Comparison of ENCODE assay signal across 28 cellular contexts in the genomic region with DNA sequence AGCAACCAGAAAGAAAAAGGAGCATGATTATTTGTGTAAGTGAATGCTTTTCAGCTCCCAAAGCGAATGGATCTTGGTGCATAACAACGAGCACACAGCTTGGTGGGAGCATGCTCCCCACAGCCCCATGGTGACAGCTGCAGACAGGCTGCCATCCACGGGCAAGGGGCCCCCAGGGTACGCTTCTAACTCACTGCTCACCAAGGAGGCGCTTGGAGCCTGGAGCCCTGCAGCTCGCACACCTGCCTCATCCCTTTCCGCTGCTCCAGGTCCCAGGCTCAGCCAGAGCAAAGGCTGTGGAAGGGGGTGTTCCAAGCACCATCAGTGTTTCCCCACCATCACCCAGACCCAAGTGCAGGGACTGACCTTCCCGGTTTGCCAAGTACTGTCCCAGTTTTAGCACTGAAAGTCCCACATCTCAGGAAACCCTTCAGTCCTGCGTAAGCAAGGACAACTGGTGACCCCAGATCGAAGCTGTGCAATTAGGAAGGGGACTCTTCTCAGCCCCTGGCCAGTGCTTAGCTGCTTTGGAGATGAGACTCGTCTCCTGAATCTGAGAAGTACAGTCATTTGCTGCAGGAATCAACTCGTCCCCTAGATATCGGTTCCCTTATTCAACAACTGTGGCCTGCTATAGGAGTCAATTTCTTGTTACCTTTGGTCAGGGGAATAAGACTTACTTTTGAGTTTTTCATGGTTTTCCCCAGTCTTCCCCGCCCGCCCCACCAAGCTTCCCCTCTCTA. TPM values are rescaled to one million over a fixed set of nuclear protein-coding genes. Genes with fewer than 3 reads are reported as not detected.
DNase-seq lines count a peak whose midpoint lies in the region; ATAC-seq, FAIRE-seq and TF ChIP-seq lines count a peak whose summit lies in the region.
"Had no signal": no experiment of that assay in that cellular context is flagged by ENCODE, and none has a peak within 500 bp of the region (broad histone marks: within the 10 kb centered on the region; RNA-seq: fewer than 3 reads in every experiment).

No MANE protein-coding gene starts in this region.

- FAIRE-seq in GM12891 (lab: Jason Lieb, UNC), result no peak
- FAIRE-seq: pancreas had no signal

- no peak overlapping the region for H3K27ac ChIP-seq in CD4-positive, CD25-positive, alpha-beta regulatory T cell (ENCODE audit: insufficient read depth, low read length, poor library complexity, severe bottlenecking)
- peak overlapping the region; percentile 55 for H3K27ac ChIP-seq in Karpas-422 (ENCODE audit: low read length)
- no peak overlapping the region for H3K27ac ChIP-seq in osteoblast (ENCODE audit: low read depth, low read length)
- H3K27ac ChIP-seq in dorsolateral prefrontal cortex, result no peak overlapping the region
- H3K27ac ChIP-seq: lower lobe of right lung, pancreas, right atrium auricular region, SJSA1 had no signal

- H3K4me1 ChIP-seq in CD4-positive, CD25-positive, alpha-beta regulatory T cell (ENCODE audit: control insufficient read depth, insufficient read depth, low read length, poor library complexity, severe bottlenecking), result no peaks in the 10 kb centered on the region
- H3K4me1 ChIP-seq in Karpas-422 (ENCODE audit: low read length) (peaks cover 28% of the 10 kb centered on the region), osteoblast (ENCODE audit: insufficient read depth, low read length) (no peaks in the 10 kb centered on the region)
- H3K4me1 ChIP-seq: lower lobe of right lung, pancreas, right atrium auricular region, SJSA1 had no signal

- H3K4me3 ChIP-seq in CD4-positive, CD25-positive, alpha-beta regulatory T cell (ENCODE audit: low read depth, low read length), result no peak overlapping the region
- H3K4me3 ChIP-seq in Karpas-422 (ENCODE audit: low read length), result no peak overlapping the region
- no peak overlapping the region for H3K4me3 ChIP-seq in osteoblast (ENCODE audit: insufficient read depth, low read length)
- H3K4me3 ChIP-seq in dorsolateral prefrontal cortex, result no peak overlapping the region
- H3K4me3 ChIP-seq: lower lobe of right lung, pancreas, right atrium auricular region, SJSA1, smooth muscle cell had no signal

- no peak overlapping the region for H3K9ac ChIP-seq in Karpas-422 (ENCODE audit: low read length)

- no peaks in the 10 kb centered on the region for H3K79me2 ChIP-seq in Karpas-422 (ENCODE audit: low read length)
- H3K79me2 ChIP-seq in osteoblast (ENCODE audit: insufficient read depth, low read length), result no peaks in the 10 kb centered on the region

- H3K9me3 ChIP-seq in CD4-positive, CD25-positive, alpha-beta regulatory T cell (ENCODE audit: control insufficient read depth in 2 of 2, low read length in 2 of 2), result peaks cover 3 to 8% of the 10 kb centered on the region in 2 experiments
- H3K9me3 ChIP-seq in Karpas-422 (ENCODE audit: low read length), result no peaks in the 10 kb centered on the region
- H3K9me3 ChIP-seq in osteoblast (ENCODE audit: low read depth, low read length), result peaks cover 6% of the 10 kb centered on the region
- H3K9me3 ChIP-seq: lower lobe of right lung, pancreas, SJSA1 had no signal

- no peaks in the 10 kb centered on the region for H3K27me3 Mint-ChIP-seq in CD4-positive, CD25-positive, alpha-beta regulatory T cell
- no peaks in the 10 kb centered on the region for H3K27me3 Mint-ChIP-seq in central memory CD8-positive, alpha-beta T cell
- H3K27me3 Mint-ChIP-seq: CD4-positive, alpha-beta T cell had no signal

- peaks cover 0 to 2% (median under 1%) of the 10 kb centered on the region in 4 donors for H3K4me1 Mint-ChIP-seq in CD4-positive, CD25-positive, alpha-beta regulatory T cell
- peaks cover 9% of the 10 kb centered on the region for H3K4me1 Mint-ChIP-seq in central memory CD8-positive, alpha-beta T cell
- H3K4me1 Mint-ChIP-seq: nephron had no signal

- peaks cover 78% of the 10 kb centered on the region for H3K36me3 ChIP-seq in CD4-positive, CD25-positive, alpha-beta regulatory T cell (ENCODE audit: control insufficient read depth, insufficient read depth, low read length)
- H3K36me3 ChIP-seq in Karpas-422 (ENCODE audit: insufficient read depth, low read length), result peaks cover 12% of the 10 kb centered on the region; the same call in 1 of the 2 replicates
- H3K36me3 ChIP-seq in osteoblast (ENCODE audit: insufficient read depth, low read length), result no peaks in the 10 kb centered on the region
- H3K36me3 ChIP-seq: pancreas, right atrium auricular region, SJSA1 had no signal

- H3K4me3 Mint-ChIP-seq in CD4-positive, CD25-positive, alpha-beta regulatory T cell, result peak overlapping the region in 1 of 4 donors; percentile 69
- no peak overlapping the region for H3K4me3 Mint-ChIP-seq in central memory CD8-positive, alpha-beta T cell
- H3K4me3 Mint-ChIP-seq: brain; CD4-positive, alpha-beta T cell; H9; nephron had no signal

- peaks cover 64% of the 10 kb centered on the region for H3K36me3 Mint-ChIP-seq in CD4-positive, CD25-positive, alpha-beta regulatory T cell
- H3K36me3 Mint-ChIP-seq in central memory CD8-positive, alpha-beta T cell (ENCODE audit: insufficient read depth), result peaks cover 78% of the 10 kb centered on the region

- no peak for DNase-seq in CD4-positive, CD25-positive, alpha-beta regulatory T cell
- DNase-seq in Karpas-422, result no peak
- no peak for DNase-seq in central memory CD8-positive, alpha-beta T cell (ENCODE audit: low spot score in 2 of 2)
- peak; percentile 78 for DNase-seq in osteoblast (ENCODE audit: insufficient read length, low spot score, missing footprints)
- DNase-seq in dorsolateral prefrontal cortex, result no peak
- no peak for DNase-seq in GM12891 (ENCODE audit: insufficient read length, low spot score)
- DNase-seq: activated CD8-positive, alpha-beta memory T cell treated with anti-CD3 and anti-CD28 coated beads for 24 hours; activated naive CD4-positive, alpha-beta T cell treated with Interleukin-2 at 50 U/mL for 16 hours; activated T-cell treated with anti-CD3 and anti-CD28 coated beads, Interleukin-2, amount 50 U/mL, for 1 hour; CD4-positive, alpha-beta T cell; effector CD4-positive, alpha-beta T cell; H9; IMR-90; lower lobe of right lung; NCI-H1105; NCI-H1930; NCI-H69; pancreas; stimulated activated CD4-positive, alpha-beta T cell treated with anti-CD3 and anti-CD28 coated beads, Interleukin-1b, Interleukin-23, amount 100 ng/mL, for 48 hours; stimulated activated CD8-positive, alpha-beta memory T cell treated with anti-CD3 and anti-CD28 coated beads, Interleukin-4, amount 100 ng/mL, for 48 hours; trophoblast cell had no signal

- no peak for ATAC-seq in CD4-positive, CD25-positive, alpha-beta regulatory T cell (ENCODE audit: low read depth in 2 of 2)
- ATAC-seq in central memory CD8-positive, alpha-beta T cell (replicated peaks; ENCODE audit: extremely low read depth, poor library complexity, severe bottlenecking), result no peak
- ATAC-seq in GM19452 (IDR thresholded peaks at IDR 0.05; ENCODE audit: unreplicated experiment), result no peak
- ATAC-seq: activated CD4-positive, CD25-positive, alpha-beta regulatory T cell treated with anti-CD3 and anti-CD28 coated beads, Interleukin-2, amount 50 U/mL, for 24 hours; pancreas had no signal

- H3K27ac Mint-ChIP-seq in CD4-positive, CD25-positive, alpha-beta regulatory T cell, result peak overlapping the region; percentile 47 to 69 (median 66)
- H3K27ac Mint-ChIP-seq in central memory CD8-positive, alpha-beta T cell (ENCODE audit: low read depth), result peak overlapping the region; percentile 51
- H3K27ac Mint-ChIP-seq: CD4-positive, alpha-beta T cell; nephron had no signal

- intact Hi-C loops in dorsolateral prefrontal cortex (cut with DNase I), result no loop called here

- no peak for TF ChIP-seq POLR2A in GM12891 (IDR thresholded peaks at IDR 0.05; ENCODE audit: low read depth, low read length)

- H3K27me3 ChIP-seq in CD4-positive, CD25-positive, alpha-beta regulatory T cell (ENCODE audit: control insufficient read depth, insufficient read depth, low read length), result no peaks in the 10 kb centered on the region
- H3K27me3 ChIP-seq in Karpas-422 (ENCODE audit: low read length) (no peaks in the 10 kb centered on the region), osteoblast (ENCODE audit: insufficient read depth, low read length) (peaks cover 10% of the 10 kb centered on the region), dorsolateral prefrontal cortex (no peaks in the 10 kb centered on the region)
- H3K27me3 ChIP-seq: pancreas, right atrium auricular region, SJSA1 had no signal

- H3K4me2 ChIP-seq in Karpas-422 (ENCODE audit: low read depth, low read length, poor library complexity, severe bottlenecking) (no peak overlapping the region), osteoblast (ENCODE audit: insufficient read depth, low read length) (no peak overlapping the region)
- H3K4me2 ChIP-seq: smooth muscle cell had no signal

- H4K20me1 ChIP-seq in Karpas-422 (ENCODE audit: insufficient read depth, low read depth, low read length), result no peaks in the 10 kb centered on the region
- no peaks in the 10 kb centered on the region for H4K20me1 ChIP-seq in osteoblast (ENCODE audit: insufficient read depth, low read length)

- H2AFZ ChIP-seq in Karpas-422 (ENCODE audit: low read length), result no peak overlapping the region
- H2AFZ ChIP-seq in osteoblast (ENCODE audit: low read length), result no peak overlapping the region

- peaks cover 0 to 8% (median 0%) of the 10 kb centered on the region in 7 donors for H3K9me3 Mint-ChIP-seq in CD4-positive, CD25-positive, alpha-beta regulatory T cell
- no peaks in the 10 kb centered on the region for H3K9me3 Mint-ChIP-seq in central memory CD8-positive, alpha-beta T cell
- H3K9me3 Mint-ChIP-seq: CD4-positive, alpha-beta T cell had no signal

- no peaks in the 10 kb centered on the region for H3K9me2 ChIP-seq in Karpas-422 (replicated peaks; ENCODE audit: insufficient read depth, low read length)

- TF ChIP-seq CTCF in osteoblast (IDR thresholded peaks at IDR 0.05; ENCODE audit: extremely low read depth, low read depth, low read length) (no peak), dorsolateral prefrontal cortex (IDR thresholded peaks at IDR 0.05 in 54 of 56, conservative IDR thresholded peaks at IDR 0.05 in 2 of 56; ENCODE audit: low read depth in 1 of 56, partially characterized antibody in 56 of 56) (no peak)

TF ChIP-seq in GM12891, 5 proteins besides CTCF, POLR2A, EP300 and RAD21:
- TF ChIP-seq POLR2AphosphoS5 (IDR thresholded peaks at IDR 0.05; ENCODE audit: low read depth, low read length) (no peak; the same call in 1 of the 2 replicates), PAX5 (IDR thresholded peaks at IDR 0.05; ENCODE audit: insufficient read depth, low read length, severe bottlenecking) (no peak), SPI1 (IDR thresholded peaks at IDR 0.05; ENCODE audit: low read depth, low read length) (no peak), POU2F2 (IDR thresholded peaks at IDR 0.05; ENCODE audit: low read depth, low read length) (no peak), TAF1 (IDR thresholded peaks at IDR 0.05; ENCODE audit: low read depth, low read length) (no peak)

RNA-seq across cellular contexts. Expression of gene ATG16L1, which starts 50.0 kb away (rescaled TPM):
- total RNA-seq in CD4-positive, CD25-positive, alpha-beta regulatory T cell, result 125 TPM
- 10 to 100 TPM; 15.2 to 23.5 (median 19.0) TPM for polyA plus RNA-seq in CD4-positive, CD25-positive, alpha-beta regulatory T cell
- total RNA-seq in Karpas-422 (2014; rRNA removed; shearing (Covaris generic); ENCODE audit: low replicate concordance), result 18.2 and 20.2 TPM in 2 replicates
- total RNA-seq in osteoblast (24.2 and 29.3 TPM in 2 replicates), dorsolateral prefrontal cortex (10 to 100 TPM; 32.3 to 74.5 (median 53.4) TPM)
- polyA plus RNA-seq in GM12891 (2012; ENCODE audit: low read depth, missing spikeins), result 10.4 TPM
